In genomic region chr1:231612393-231613089, GRCh38 we compare ENCODE assay signal across 1 cellular context.
TF ChIP-seq lines count a peak whose summit lies in the region.

No MANE protein-coding gene starts in this region.

TF ChIP-seq in GM23338, 12 proteins besides CTCF, POLR2A, EP300 and RAD21 (continued from another document):
- no peak for TF ChIP-seq ZNF462 (CRISPR knock-in tag; IDR thresholded peaks at IDR 0.05)
- TF ChIP-seq STAT1 (IDR thresholded peaks at IDR 0.05; ENCODE audit: unreplicated experiment) = no peak
